ENCODE assay signal across 8 cellular contexts in the genomic region with DNA sequence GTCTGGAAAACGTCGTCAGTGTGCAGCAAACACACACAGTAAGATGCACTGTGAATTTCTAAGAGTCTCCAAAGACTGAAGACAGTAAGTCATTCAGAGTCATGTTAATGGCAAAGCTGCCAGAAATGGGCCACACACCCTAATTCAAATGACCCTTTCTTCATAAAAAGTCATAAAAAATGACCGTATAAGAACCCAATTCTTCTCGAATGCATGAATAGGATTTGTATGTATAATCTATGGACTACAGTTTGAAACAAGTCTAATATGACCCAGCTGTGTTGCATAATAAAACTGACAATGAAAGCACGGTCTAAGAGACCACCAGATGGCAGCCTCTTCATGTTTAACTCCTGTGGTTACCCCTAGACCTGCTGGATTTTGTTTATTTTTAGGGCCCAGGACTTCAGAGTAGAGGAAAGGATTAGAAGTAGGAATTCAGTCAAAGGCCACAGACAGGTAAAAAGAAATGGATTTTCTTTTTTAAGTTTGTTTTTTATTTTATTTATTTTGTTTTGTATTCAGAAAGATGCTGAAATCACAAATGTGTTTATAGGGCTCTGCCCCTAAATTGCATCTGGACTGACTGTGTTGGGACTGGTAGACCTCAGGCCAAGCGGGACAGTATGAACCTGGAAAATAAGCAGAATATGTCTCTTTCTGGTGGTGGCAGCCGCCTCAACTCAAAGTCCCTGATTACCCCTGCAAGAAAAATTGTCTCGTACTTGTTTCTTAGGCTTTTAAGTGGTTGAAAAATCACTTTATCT. TPM values are rescaled to one million over a fixed set of nuclear protein-coding genes. Genes with fewer than 3 reads are reported as not detected.
DNase-seq lines count a peak whose midpoint lies in the region; ATAC-seq and TF ChIP-seq lines count a peak whose summit lies in the region.

No MANE protein-coding gene starts in this region.

- H3K27me3 Mint-ChIP-seq in progenitor cell of endocrine pancreas = no peaks in the 10 kb centered on the region

- WGBS in gastroesophageal sphincter (ENCODE audit: low coverage in 1 of 2), 2 donors = 31 to 36% methylated on average over 8 of the region's 8 CpGs

- H3K9ac ChIP-seq in DND-41 (ENCODE audit: low read depth, low read length) = no peak overlapping the region

- H3K9me3 ChIP-seq in DND-41 (ENCODE audit: insufficient read depth, low read length, severe bottlenecking) = no peaks in the 10 kb centered on the region
- H3K9me3 ChIP-seq in gastroesophageal sphincter = no peaks in the 10 kb centered on the region

- no peak overlapping the region for H3K27ac ChIP-seq in DND-41 (ENCODE audit: low read length)
- no peak overlapping the region for H3K27ac ChIP-seq in gastroesophageal sphincter

- H3K4me2 ChIP-seq in DND-41 (ENCODE audit: insufficient read depth, low read length) = no peak overlapping the region

- no peak for TF ChIP-seq EP300 in gastroesophageal sphincter (IDR thresholded peaks at IDR 0.05)

- no peak overlapping the region for H2AFZ ChIP-seq in DND-41 (ENCODE audit: low read depth, low read length)

- H3K79me2 ChIP-seq in DND-41 (ENCODE audit: insufficient read depth, low read length) = no peaks in the 10 kb centered on the region

- H3K36me3 ChIP-seq in DND-41 (ENCODE audit: insufficient read depth, low read length) (no peaks in the 10 kb centered on the region), gastroesophageal sphincter (no peaks in the 10 kb centered on the region)

- no peaks in the 10 kb centered on the region for H3K27me3 ChIP-seq in DND-41 (ENCODE audit: insufficient read depth, low read length, poor library complexity)
- no peaks in the 10 kb centered on the region for H3K27me3 ChIP-seq in gastroesophageal sphincter

- no peak overlapping the region for H3K4me3 Mint-ChIP-seq in progenitor cell of endocrine pancreas (ENCODE audit: low read depth)

- H3K27ac Mint-ChIP-seq in progenitor cell of endocrine pancreas = no peak overlapping the region

- ATAC-seq in DND-41 (ENCODE audit: insufficient read depth, low read depth) = peak; percentile 61; the same call in 2 of the 3 replicates
- peak; percentile 71 for ATAC-seq in GM21786 (IDR thresholded peaks at IDR 0.05; ENCODE audit: unreplicated experiment)
- peak; percentile 99 for ATAC-seq in SK-N-SH treated with all-trans-retinoic acid at 6 μM for 48 hours
- peak; percentile 78 for ATAC-seq in gastroesophageal sphincter
- ATAC-seq in GM21381 (IDR thresholded peaks at IDR 0.05; ENCODE audit: unreplicated experiment) = no peak

- no peak for TF ChIP-seq POLR2A in gastroesophageal sphincter (IDR thresholded peaks at IDR 0.05)

- no peaks in the 10 kb centered on the region for H3K9me3 Mint-ChIP-seq in progenitor cell of endocrine pancreas (ENCODE audit: low read depth)

- no peaks in the 10 kb centered on the region for H3K36me3 Mint-ChIP-seq in progenitor cell of endocrine pancreas (ENCODE audit: insufficient read depth)

- H3K4me1 Mint-ChIP-seq in progenitor cell of endocrine pancreas (ENCODE audit: low read depth) = peaks cover 13% of the 10 kb centered on the region

- H4K20me1 ChIP-seq in DND-41 (ENCODE audit: insufficient read depth, low read length) = no peaks in the 10 kb centered on the region

- H3K4me1 ChIP-seq in DND-41 (ENCODE audit: insufficient read depth, low read length) = no peaks in the 10 kb centered on the region
- peaks cover 0 to 30% (median 0%) of the 10 kb centered on the region in 3 donors for H3K4me1 ChIP-seq in gastroesophageal sphincter

- DNase-seq in DND-41 = peak; percentile 10
- peak; percentile 56 for DNase-seq in NAMALWA (ENCODE audit: low spot score)
- DNase-seq in progenitor cell of endocrine pancreas (ENCODE audit: low spot score, unreplicated experiment) = peak; percentile 14
- no peak for DNase-seq in T-helper 9 cell

- no peak overlapping the region for H3K4me3 ChIP-seq in DND-41 (ENCODE audit: low read depth in 1 of 2, low read length in 2 of 2)
- no peak overlapping the region for H3K4me3 ChIP-seq in gastroesophageal sphincter

- TF ChIP-seq CTCF in DND-41 (IDR thresholded peaks at IDR 0.05; ENCODE audit: borderline replicate concordance, extremely low read depth, low read length, poor library complexity, severe bottlenecking) (peak; percentile 68), gastroesophageal sphincter (IDR thresholded peaks at IDR 0.05) (peak; percentile 75 to 89 (median 80)), progenitor cell of endocrine pancreas (IDR thresholded peaks at IDR 0.05; ENCODE audit: unreplicated experiment) (peak; percentile 88)

TF ChIP-seq in SK-N-SH treated with all-trans-retinoic acid at 6 μM for 48 hours, 23 proteins besides CTCF, POLR2A, EP300 and RAD21:
- TF ChIP-seq, protein P1, sequence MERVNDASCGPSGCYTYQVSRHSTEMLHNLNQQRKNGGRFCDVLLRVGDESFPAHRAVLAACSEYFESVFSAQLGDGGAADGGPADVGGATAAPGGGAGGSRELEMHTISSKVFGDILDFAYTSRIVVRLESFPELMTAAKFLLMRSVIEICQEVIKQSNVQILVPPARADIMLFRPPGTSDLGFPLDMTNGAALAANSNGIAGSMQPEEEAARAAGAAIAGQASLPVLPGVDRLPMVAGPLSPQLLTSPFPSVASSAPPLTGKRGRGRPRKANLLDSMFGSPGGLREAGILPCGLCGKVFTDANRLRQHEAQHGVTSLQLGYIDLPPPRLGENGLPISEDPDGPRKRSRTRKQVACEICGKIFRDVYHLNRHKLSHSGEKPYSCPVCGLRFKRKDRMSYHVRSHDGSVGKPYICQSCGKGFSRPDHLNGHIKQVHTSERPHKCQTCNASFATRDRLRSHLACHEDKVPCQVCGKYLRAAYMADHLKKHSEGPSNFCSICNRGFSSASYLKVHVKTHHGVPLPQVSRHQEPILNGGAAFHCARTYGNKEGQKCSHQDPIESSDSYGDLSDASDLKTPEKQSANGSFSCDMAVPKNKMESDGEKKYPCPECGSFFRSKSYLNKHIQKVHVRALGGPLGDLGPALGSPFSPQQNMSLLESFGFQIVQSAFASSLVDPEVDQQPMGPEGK (CRISPR knock-in tag; IDR thresholded peaks at IDR 0.05; ENCODE audit: borderline replicate concordance) = no peak
- TF ChIP-seq BACH2 (CRISPR knock-in tag; IDR thresholded peaks at IDR 0.05; ENCODE audit: borderline replicate concordance) (no peak), CSDC2 (CRISPR knock-in tag; IDR thresholded peaks at IDR 0.05) (no peak), ZNF8 (CRISPR knock-in tag; IDR thresholded peaks at IDR 0.05) (no peak), TOX (CRISPR knock-in tag; IDR thresholded peaks at IDR 0.05; ENCODE audit: borderline replicate concordance) (no peak), TCF4 (CRISPR knock-in tag; IDR thresholded peaks at IDR 0.05; ENCODE audit: borderline replicate concordance) (no peak), ESRRG (CRISPR knock-in tag; IDR thresholded peaks at IDR 0.05) (no peak), ISL1 (CRISPR knock-in tag; IDR thresholded peaks at IDR 0.05) (no peak), ARNTL (CRISPR knock-in tag; IDR thresholded peaks at IDR 0.05; ENCODE audit: borderline replicate concordance, low read depth) (no peak), ZFP3 (CRISPR knock-in tag; IDR thresholded peaks at IDR 0.05) (no peak), ZNF565 (CRISPR knock-in tag; conservative IDR thresholded peaks at IDR 0.05; ENCODE audit: low read depth) (no peak), SNAI2 (CRISPR knock-in tag; IDR thresholded peaks at IDR 0.05) (no peak), ZNF70 (CRISPR knock-in tag; IDR thresholded peaks at IDR 0.05) (no peak), RARB (CRISPR knock-in tag; IDR thresholded peaks at IDR 0.05) (no peak)
- TF ChIP-seq, protein P2, sequence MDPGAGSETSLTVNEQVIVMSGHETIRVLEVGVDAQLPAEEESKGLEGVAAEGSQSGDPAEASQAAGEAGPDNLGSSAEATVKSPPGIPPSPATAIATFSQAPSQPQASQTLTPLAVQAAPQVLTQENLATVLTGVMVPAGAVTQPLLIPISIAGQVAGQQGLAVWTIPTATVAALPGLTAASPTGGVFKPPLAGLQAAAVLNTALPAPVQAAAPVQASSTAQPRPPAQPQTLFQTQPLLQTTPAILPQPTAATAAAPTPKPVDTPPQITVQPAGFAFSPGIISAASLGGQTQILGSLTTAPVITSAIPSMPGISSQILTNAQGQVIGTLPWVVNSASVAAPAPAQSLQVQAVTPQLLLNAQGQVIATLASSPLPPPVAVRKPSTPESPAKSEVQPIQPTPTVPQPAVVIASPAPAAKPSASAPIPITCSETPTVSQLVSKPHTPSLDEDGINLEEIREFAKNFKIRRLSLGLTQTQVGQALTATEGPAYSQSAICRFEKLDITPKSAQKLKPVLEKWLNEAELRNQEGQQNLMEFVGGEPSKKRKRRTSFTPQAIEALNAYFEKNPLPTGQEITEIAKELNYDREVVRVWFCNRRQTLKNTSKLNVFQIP (CRISPR knock-in tag; IDR thresholded peaks at IDR 0.05; ENCODE audit: borderline replicate concordance, low read depth) = no peak
- TF ChIP-seq, protein P3, sequence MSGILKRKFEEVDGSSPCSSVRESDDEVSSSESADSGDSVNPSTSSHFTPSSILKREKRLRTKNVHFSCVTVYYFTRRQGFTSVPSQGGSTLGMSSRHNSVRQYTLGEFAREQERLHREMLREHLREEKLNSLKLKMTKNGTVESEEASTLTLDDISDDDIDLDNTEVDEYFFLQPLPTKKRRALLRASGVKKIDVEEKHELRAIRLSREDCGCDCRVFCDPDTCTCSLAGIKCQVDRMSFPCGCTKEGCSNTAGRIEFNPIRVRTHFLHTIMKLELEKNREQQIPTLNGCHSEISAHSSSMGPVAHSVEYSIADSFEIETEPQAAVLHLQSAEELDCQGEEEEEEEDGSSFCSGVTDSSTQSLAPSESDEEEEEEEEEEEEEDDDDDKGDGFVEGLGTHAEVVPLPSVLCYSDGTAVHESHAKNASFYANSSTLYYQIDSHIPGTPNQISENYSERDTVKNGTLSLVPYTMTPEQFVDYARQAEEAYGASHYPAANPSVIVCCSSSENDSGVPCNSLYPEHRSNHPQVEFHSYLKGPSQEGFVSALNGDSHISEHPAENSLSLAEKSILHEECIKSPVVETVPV (CRISPR knock-in tag; IDR thresholded peaks at IDR 0.05) = no peak
- TF ChIP-seq, protein P4, sequence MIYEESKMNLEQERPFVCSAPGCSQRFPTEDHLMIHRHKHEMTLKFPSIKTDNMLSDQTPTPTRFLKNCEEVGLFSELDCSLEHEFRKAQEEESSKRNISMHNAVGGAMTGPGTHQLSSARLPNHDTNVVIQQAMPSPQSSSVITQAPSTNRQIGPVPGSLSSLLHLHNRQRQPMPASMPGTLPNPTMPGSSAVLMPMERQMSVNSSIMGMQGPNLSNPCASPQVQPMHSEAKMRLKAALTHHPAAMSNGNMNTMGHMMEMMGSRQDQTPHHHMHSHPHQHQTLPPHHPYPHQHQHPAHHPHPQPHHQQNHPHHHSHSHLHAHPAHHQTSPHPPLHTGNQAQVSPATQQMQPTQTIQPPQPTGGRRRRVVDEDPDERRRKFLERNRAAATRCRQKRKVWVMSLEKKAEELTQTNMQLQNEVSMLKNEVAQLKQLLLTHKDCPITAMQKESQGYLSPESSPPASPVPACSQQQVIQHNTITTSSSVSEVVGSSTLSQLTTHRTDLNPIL (CRISPR knock-in tag; IDR thresholded peaks at IDR 0.05; ENCODE audit: low read depth) = no peak
TF ChIP-seq in SK-N-SH treated with all-trans-retinoic acid at 6 μM for 48 hours: peak in this region for 0.

RNA-seq across cellular contexts. Expression of a gene that starts 32.1 kb away (rescaled TPM):
- total RNA-seq in gastroesophageal sphincter (not detected), progenitor cell of endocrine pancreas (3.6 and 3.9 TPM in 2 replicates)
